9 cellular contexts compared by ENCODE assay signal in the genomic region with DNA sequence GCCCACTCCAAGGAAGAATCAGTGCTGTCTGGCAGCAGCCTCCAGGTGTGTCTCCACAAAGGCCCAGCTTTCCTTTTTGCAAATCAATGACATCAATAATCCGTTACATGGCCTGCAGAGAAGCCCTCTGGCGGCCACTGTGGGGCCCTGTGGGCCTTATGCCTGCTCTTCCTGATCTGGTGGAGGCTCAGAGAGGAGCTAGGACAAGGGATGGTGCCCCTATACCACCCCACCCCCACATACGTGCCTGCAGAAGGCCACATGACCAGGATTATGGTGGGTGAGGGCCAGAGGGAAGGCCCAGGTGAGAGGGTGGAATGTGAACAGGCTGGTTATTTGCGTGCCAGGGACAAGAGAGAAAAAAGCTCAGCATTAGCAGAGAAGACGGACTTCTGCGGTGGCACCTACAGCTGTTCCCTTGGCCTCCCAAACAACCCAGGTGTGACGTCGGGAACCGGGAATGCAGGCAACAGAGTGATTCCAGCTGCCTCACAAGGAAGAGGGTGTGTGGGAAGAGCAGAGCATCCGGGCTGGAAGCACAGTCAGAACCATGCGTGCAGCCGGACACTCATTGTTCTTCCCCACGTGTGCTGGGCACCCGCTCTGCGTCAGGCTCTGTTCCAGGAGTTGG. TPM values are rescaled to one million over a fixed set of nuclear protein-coding genes. Genes with fewer than 3 reads are reported as not detected.
DNase-seq lines count a peak whose midpoint lies in the region; ATAC-seq and TF ChIP-seq lines count a peak whose summit lies in the region.
"Had no signal": no experiment of that assay in that cellular context is flagged by ENCODE, and none has a peak within 500 bp of the region (broad histone marks: within the 10 kb centered on the region; RNA-seq: fewer than 3 reads in every experiment).

No MANE protein-coding gene starts in this region.

- no peak for DNase-seq in activated naive CD8-positive, alpha-beta T cell treated with anti-CD3 and anti-CD28 coated beads, Interleukin-2, amount 50 U/mL, for 24 hours
- no peak for DNase-seq in activated naive CD8-positive, alpha-beta T cell treated with anti-CD3 and anti-CD28 coated beads for 36 hours
- peak; percentile 43 for DNase-seq in RPMI8226
- no peak for DNase-seq in type B pancreatic cell (ENCODE audit: extremely low spot score, unreplicated experiment)
- DNase-seq in putamen (ENCODE audit: low spot score) = no peak

- no peak for TF ChIP-seq POLR2A in gastroesophageal sphincter (IDR thresholded peaks at IDR 0.05)

- no peak for TF ChIP-seq EP300 in gastroesophageal sphincter (IDR thresholded peaks at IDR 0.05)

- peaks cover 0 to 4% of the 10 kb centered on the region in 2 donors for H3K36me3 ChIP-seq in gastroesophageal sphincter

- H3K27ac Mint-ChIP-seq in activated naive CD8-positive, alpha-beta T cell treated with anti-CD3 and anti-CD28 coated beads, Interleukin-2, amount 50 U/mL, for 24 hours = no peak overlapping the region
- H3K27ac Mint-ChIP-seq in activated naive CD8-positive, alpha-beta T cell treated with anti-CD3 and anti-CD28 coated beads for 36 hours = no peak overlapping the region
- H3K27ac Mint-ChIP-seq in type B pancreatic cell = peak overlapping the region; percentile 80
- H3K27ac Mint-ChIP-seq: T-helper 1 cell treated with Interleukin-12 subunit alpha and Interleukin-12 subunit beta and Interleukin-4 antibody, amounts not matched to agents 30 μg/mL and 1 μg/mL, for 36 hours had no signal

- peaks cover 19% of the 10 kb centered on the region for H3K27me3 Mint-ChIP-seq in activated naive CD8-positive, alpha-beta T cell treated with anti-CD3 and anti-CD28 coated beads, Interleukin-2, amount 50 U/mL, for 24 hours
- H3K27me3 Mint-ChIP-seq in activated naive CD8-positive, alpha-beta T cell treated with anti-CD3 and anti-CD28 coated beads for 36 hours = peaks cover 17% of the 10 kb centered on the region
- no peaks in the 10 kb centered on the region for H3K27me3 Mint-ChIP-seq in type B pancreatic cell

- no peaks in the 10 kb centered on the region for H3K9me3 ChIP-seq in gastroesophageal sphincter

- no peak overlapping the region for H3K27ac ChIP-seq in gastroesophageal sphincter

- no peaks in the 10 kb centered on the region for H3K4me1 Mint-ChIP-seq in activated naive CD8-positive, alpha-beta T cell treated with anti-CD3 and anti-CD28 coated beads, Interleukin-2, amount 50 U/mL, for 24 hours
- no peaks in the 10 kb centered on the region for H3K4me1 Mint-ChIP-seq in activated naive CD8-positive, alpha-beta T cell treated with anti-CD3 and anti-CD28 coated beads for 36 hours
- peaks cover 16% of the 10 kb centered on the region for H3K4me1 Mint-ChIP-seq in type B pancreatic cell (ENCODE audit: unreplicated experiment)

- no peaks in the 10 kb centered on the region for H3K9me3 Mint-ChIP-seq in activated naive CD8-positive, alpha-beta T cell treated with anti-CD3 and anti-CD28 coated beads, Interleukin-2, amount 50 U/mL, for 24 hours
- no peaks in the 10 kb centered on the region for H3K9me3 Mint-ChIP-seq in activated naive CD8-positive, alpha-beta T cell treated with anti-CD3 and anti-CD28 coated beads for 36 hours
- H3K9me3 Mint-ChIP-seq in type B pancreatic cell = no peaks in the 10 kb centered on the region
- H3K9me3 Mint-ChIP-seq: T-helper 1 cell treated with Interleukin-12 subunit alpha and Interleukin-12 subunit beta and Interleukin-4 antibody, amounts not matched to agents 30 μg/mL and 1 μg/mL, for 36 hours had no signal

- H3K27me3 ChIP-seq in gastroesophageal sphincter = peaks cover 32% of the 10 kb centered on the region

- H3K4me1 ChIP-seq in gastroesophageal sphincter = no peaks in the 10 kb centered on the region

- no peak overlapping the region for H3K4me3 ChIP-seq in gastroesophageal sphincter

- TF ChIP-seq CTCF in gastroesophageal sphincter (IDR thresholded peaks at IDR 0.05) = peak in 1 of 4 experiments; percentile 31
- TF ChIP-seq CTCF in type B pancreatic cell (conservative IDR thresholded peaks at IDR 0.05) = peak; percentile 71

- WGBS in gastroesophageal sphincter (ENCODE audit: low coverage in 1 of 2), 2 donors = 27 to 45% methylated on average over 5 to 12 of the region's 15 CpGs

- no peaks in the 10 kb centered on the region for H3K36me3 Mint-ChIP-seq in activated naive CD8-positive, alpha-beta T cell treated with anti-CD3 and anti-CD28 coated beads, Interleukin-2, amount 50 U/mL, for 24 hours (ENCODE audit: low read depth)
- H3K36me3 Mint-ChIP-seq in activated naive CD8-positive, alpha-beta T cell treated with anti-CD3 and anti-CD28 coated beads for 36 hours = no peaks in the 10 kb centered on the region
- H3K36me3 Mint-ChIP-seq in type B pancreatic cell = no peaks in the 10 kb centered on the region

- H3K4me3 Mint-ChIP-seq in activated naive CD8-positive, alpha-beta T cell treated with anti-CD3 and anti-CD28 coated beads, Interleukin-2, amount 50 U/mL, for 24 hours = no peak overlapping the region
- no peak overlapping the region for H3K4me3 Mint-ChIP-seq in activated naive CD8-positive, alpha-beta T cell treated with anti-CD3 and anti-CD28 coated beads for 36 hours
- H3K4me3 Mint-ChIP-seq in type B pancreatic cell = peak overlapping the region; percentile 47
- H3K4me3 Mint-ChIP-seq: T-helper 1 cell treated with Interleukin-12 subunit alpha and Interleukin-12 subunit beta and Interleukin-4 antibody, amounts not matched to agents 30 μg/mL and 1 μg/mL, for 36 hours had no signal

- peak; percentile 36 for ATAC-seq in activated naive CD8-positive, alpha-beta T cell treated with anti-CD3 and anti-CD28 coated beads, Interleukin-2, amount 50 U/mL, for 24 hours
- ATAC-seq in gastroesophageal sphincter (peak; percentile 22), HG02973 (IDR thresholded peaks at IDR 0.05; ENCODE audit: unreplicated experiment) (no peak), HG03457 (IDR thresholded peaks at IDR 0.05; ENCODE audit: unreplicated experiment) (no peak)

RNA-seq across cellular contexts. Expression of a gene that starts 22.5 kb away (rescaled TPM):
- total RNA-seq in activated naive CD8-positive, alpha-beta T cell treated with anti-CD3 and anti-CD28 coated beads for 36 hours = 100 to 1,000 TPM; 192 to 197 TPM
- total RNA-seq in gastroesophageal sphincter (10 to 100 TPM; 37.9 to 61.6 (median 49.0) TPM), type B pancreatic cell (ENCODE audit: low replicate concordance) (104 and 112 TPM in 2 replicates)

RNA-seq across cellular contexts. Expression of a gene that starts 23.1 kb away (rescaled TPM):
- total RNA-seq in activated naive CD8-positive, alpha-beta T cell treated with anti-CD3 and anti-CD28 coated beads for 36 hours = 10 to 100 TPM; 39.3 to 43.9 TPM
- total RNA-seq in gastroesophageal sphincter = 10 to 100 TPM; 35.6 to 73.2 (median 47.4) TPM
- total RNA-seq in type B pancreatic cell (ENCODE audit: low replicate concordance) = 37.7 and 40.7 TPM in 2 replicates

RNA-seq across cellular contexts. Expression of a gene that starts 45.4 kb away (rescaled TPM):
- total RNA-seq in activated naive CD8-positive, alpha-beta T cell treated with anti-CD3 and anti-CD28 coated beads for 36 hours = not detected
- total RNA-seq in gastroesophageal sphincter = under 1 TPM in 2 of 4 donors, not detected in 2; 0.78 to 0.81 TPM
- total RNA-seq in type B pancreatic cell (ENCODE audit: low replicate concordance) = 1.9 and 6.7 TPM in 2 replicates

Comparison
In these comparisons a context has a peak if more than half of its experiments do, and no peak if none do; other contexts are left out.
1. ATAC-seq: peak in activated naive CD8-positive, alpha-beta T cell treated with anti-CD3 and anti-CD28 coated beads, Interleukin-2, amount 50 U/mL, for 24 hours (single experiment) and gastroesophageal sphincter (single experiment); none in HG02973 (single experiment) and HG03457 (single experiment).